In the genomic region with DNA sequence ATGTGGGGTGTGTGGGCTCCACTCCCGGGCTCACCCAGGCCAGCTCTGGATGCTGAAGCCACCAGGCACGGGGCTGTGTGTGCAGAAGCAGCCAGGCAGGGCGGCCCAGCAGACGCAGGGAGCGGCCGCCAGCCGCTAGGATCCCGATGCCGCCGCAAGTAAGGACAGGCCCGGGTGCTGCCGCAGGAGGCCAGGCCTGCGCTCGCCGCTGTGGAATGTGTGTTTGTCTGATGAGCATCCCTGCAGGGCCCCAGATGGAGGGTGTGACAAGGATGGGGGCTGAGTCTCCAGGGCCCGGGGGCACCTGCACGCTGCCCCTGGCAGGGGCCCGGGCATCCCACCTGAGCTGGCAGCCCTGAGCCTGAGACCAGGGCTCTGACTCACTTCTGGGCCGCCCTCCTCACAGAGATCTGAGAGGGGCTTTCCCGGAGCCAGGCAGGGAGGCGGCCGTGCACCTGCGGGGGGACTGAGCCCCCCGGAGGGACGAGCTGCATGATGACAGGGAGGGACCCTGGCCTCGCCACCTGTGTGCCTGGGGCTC, we compare ENCODE assay signal across 19 cellular contexts.
DNase-seq lines count a peak whose midpoint lies in the region; ATAC-seq and TF ChIP-seq lines count a peak whose summit lies in the region.
"Had no signal": no experiment of that assay in that cellular context is flagged by ENCODE, and none has a peak within 500 bp of the region (broad histone marks: within the 10 kb centered on the region; RNA-seq: fewer than 3 reads in every experiment).

No MANE protein-coding gene starts in this region.

- intact Hi-C loops in left ventricle myocardium inferior (cut with micrococcal nuclease), result no loop called here

- no peaks in the 10 kb centered on the region for H3K27me3 ChIP-seq in left ventricle myocardium inferior (ENCODE audit: low read depth)
- H3K27me3 ChIP-seq: ovary had no signal

- no peaks in the 10 kb centered on the region for H3K36me3 ChIP-seq in left ventricle myocardium inferior
- H3K36me3 ChIP-seq: ovary had no signal

- H3K27me3 Mint-ChIP-seq in osteocyte (ENCODE audit: unreplicated experiment), result peaks cover 10% of the 10 kb centered on the region

- peak overlapping the region; percentile 46 for H3K27ac Mint-ChIP-seq in stimulated activated effector memory CD8-positive, alpha-beta T cell treated with anti-CD3 and anti-CD28 coated beads, Interleukin-12 subunit alpha, Interleukin-12 subunit beta, amount 100 ng/mL, for 72 hours
- no peak overlapping the region for H3K27ac Mint-ChIP-seq in osteocyte (ENCODE audit: unreplicated experiment)
- H3K27ac Mint-ChIP-seq: activated CD4-positive, alpha-beta T cell treated with anti-CD3 and anti-CD28 coated beads for 36 hours; activated naive CD4-positive, alpha-beta T cell treated with anti-CD3 and anti-CD28 coated beads, Interleukin-2, amount 50 U/mL, for 72 hours had no signal

- H3K4me1 Mint-ChIP-seq in stimulated activated effector memory CD8-positive, alpha-beta T cell treated with anti-CD3 and anti-CD28 coated beads, Interleukin-12 subunit alpha, Interleukin-12 subunit beta, amount 100 ng/mL, for 72 hours, result no peaks in the 10 kb centered on the region
- peaks cover 3% of the 10 kb centered on the region for H3K4me1 Mint-ChIP-seq in osteocyte (ENCODE audit: unreplicated experiment)
- H3K4me1 Mint-ChIP-seq: activated CD4-positive, alpha-beta T cell treated with anti-CD3 and anti-CD28 coated beads for 36 hours had no signal

- H3K4me1 ChIP-seq in left ventricle myocardium inferior, result peaks cover 9% of the 10 kb centered on the region

- ATAC-seq in stimulated activated effector memory CD8-positive, alpha-beta T cell treated with anti-CD3 and anti-CD28 coated beads, Interleukin-12 subunit alpha, Interleukin-12 subunit beta, amount 100 ng/mL, for 72 hours, result no peak
- no peak for ATAC-seq in GM21381 (IDR thresholded peaks at IDR 0.05; ENCODE audit: unreplicated experiment)
- ATAC-seq: activated CD4-positive, alpha-beta T cell treated with anti-CD3 and anti-CD28 coated beads for 36 hours; activated naive CD4-positive, alpha-beta T cell treated with anti-CD3 and anti-CD28 coated beads, Interleukin-2, amount 50 U/mL, for 72 hours had no signal

- peak; percentile 22 for DNase-seq in activated CD4-positive, CD25-positive, alpha-beta regulatory T cell treated with anti-CD3 and anti-CD28 coated beads, Interleukin-2, amount 50 U/mL, for 72 hours
- DNase-seq in activated CD4-positive, CD25-positive, alpha-beta regulatory T cell (lab: John Stamatoyannopoulos, UW), result no peak
- DNase-seq in NCI-H2171 treated with DMSO at 0.1 percent for 48 hours (lab: John Stamatoyannopoulos, UW), result peak; percentile 67
- peak; percentile 7 for DNase-seq in left ventricle myocardium inferior
- DNase-seq in stimulated activated effector memory CD8-positive, alpha-beta T cell treated with anti-CD3 and anti-CD28 coated beads, Interleukin-12 subunit alpha, Interleukin-12 subunit beta, amount 100 ng/mL, for 72 hours (ENCODE audit: low spot score in 2 of 2), result no peak
- no peak for DNase-seq in mesenteric fat pad (ENCODE audit: low spot score)
- no peak for DNase-seq in osteocyte (ENCODE audit: extremely low spot score, unreplicated experiment)
- DNase-seq: activated T-cell treated with anti-CD3 and anti-CD28 coated beads for 4 hours, DMS53, hippocampal formation, Karpas-422, NCI-H1417 treated with DMSO at 0.1 percent for 48 hours, NCI-H345, small intestine had no signal

- peaks cover 28% of the 10 kb centered on the region for H3K9me3 ChIP-seq in left ventricle myocardium inferior (replicated peaks)
- H3K9me3 ChIP-seq: ovary had no signal

- H3K36me3 Mint-ChIP-seq in stimulated activated effector memory CD8-positive, alpha-beta T cell treated with anti-CD3 and anti-CD28 coated beads, Interleukin-12 subunit alpha, Interleukin-12 subunit beta, amount 100 ng/mL, for 72 hours, result no peaks in the 10 kb centered on the region
- peaks cover 5% of the 10 kb centered on the region for H3K36me3 Mint-ChIP-seq in osteocyte (ENCODE audit: unreplicated experiment)

- H3K4me3 Mint-ChIP-seq in stimulated activated effector memory CD8-positive, alpha-beta T cell treated with anti-CD3 and anti-CD28 coated beads, Interleukin-12 subunit alpha, Interleukin-12 subunit beta, amount 100 ng/mL, for 72 hours, result no peak overlapping the region
- no peak overlapping the region for H3K4me3 Mint-ChIP-seq in osteocyte (ENCODE audit: unreplicated experiment)
- H3K4me3 Mint-ChIP-seq: activated CD4-positive, alpha-beta T cell treated with anti-CD3 and anti-CD28 coated beads for 36 hours had no signal

- no peak overlapping the region for H3K27ac ChIP-seq in left ventricle myocardium inferior (replicated peaks)
- H3K27ac ChIP-seq: C4-2B, ovary had no signal

- H3K9me3 Mint-ChIP-seq in stimulated activated effector memory CD8-positive, alpha-beta T cell treated with anti-CD3 and anti-CD28 coated beads, Interleukin-12 subunit alpha, Interleukin-12 subunit beta, amount 100 ng/mL, for 72 hours, result peaks cover 20% of the 10 kb centered on the region
- H3K9me3 Mint-ChIP-seq in osteocyte (ENCODE audit: unreplicated experiment), result peaks cover 15% of the 10 kb centered on the region

- TF ChIP-seq CTCF in left ventricle myocardium inferior (IDR thresholded peaks at IDR 0.05; ENCODE audit: borderline replicate concordance) (no peak), osteocyte (IDR thresholded peaks at IDR 0.05) (no peak)

- no peak overlapping the region for H3K4me3 ChIP-seq in left ventricle myocardium inferior
- H3K4me3 ChIP-seq: ovary had no signal

Comparison
In these comparisons a context has a peak if more than half of its experiments do, and no peak if none do; other contexts are left out.
1. DNase-seq: peak in activated CD4-positive, CD25-positive, alpha-beta regulatory T cell treated with anti-CD3 and anti-CD28 coated beads, Interleukin-2, amount 50 U/mL, for 72 hours (single experiment), NCI-H2171 treated with DMSO at 0.1 percent for 48 hours (single experiment) and left ventricle myocardium inferior (single experiment); none in activated CD4-positive, CD25-positive, alpha-beta regulatory T cell (0 of 4), stimulated activated effector memory CD8-positive, alpha-beta T cell treated with anti-CD3 and anti-CD28 coated beads, Interleukin-12 subunit alpha, Interleukin-12 subunit beta, amount 100 ng/mL, for 72 hours (0 of 2), mesenteric fat pad (single experiment) and osteocyte (single experiment).